In the genomic region with DNA sequence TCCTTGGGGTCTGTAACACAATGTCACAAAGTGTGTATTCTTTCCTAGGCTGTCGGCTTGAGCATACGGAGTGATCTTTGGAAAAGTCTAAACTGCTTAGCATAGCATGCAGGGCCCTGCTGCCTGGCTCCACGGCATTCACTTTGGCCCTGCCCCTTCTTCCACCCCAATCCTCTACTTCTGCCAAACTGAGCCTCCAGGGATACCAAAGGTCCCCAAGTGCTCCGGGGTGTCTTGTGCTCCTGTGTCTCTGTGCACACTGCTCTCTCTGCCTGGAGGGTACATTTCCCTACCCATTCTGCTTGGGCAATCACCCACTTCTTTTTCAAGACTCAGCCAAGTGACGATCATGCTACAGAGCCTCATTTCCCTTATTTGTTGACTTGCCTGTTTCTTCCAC, we compare ENCODE assay signal across 2 cellular contexts.
TF ChIP-seq lines count a peak whose summit lies in the region.

No MANE protein-coding gene starts in this region.

TF ChIP-seq in SK-N-SH, 30 proteins besides CTCF, POLR2A, EP300 and RAD21:
- no peak for TF ChIP-seq TCF12 (IDR thresholded peaks at IDR 0.05)
- TF ChIP-seq NRF1 (IDR thresholded peaks at IDR 0.05; ENCODE audit: low read depth, low read length), result no peak
- no peak for TF ChIP-seq MEF2A (IDR thresholded peaks at IDR 0.05; ENCODE audit: borderline replicate concordance, low read depth)

TF ChIP-seq in SK-N-SH treated with all-trans-retinoic acid at 6 μM for 48 hours, 23 proteins besides CTCF, POLR2A, EP300 and RAD21:
- TF ChIP-seq ZNF565 (CRISPR knock-in tag; conservative IDR thresholded peaks at IDR 0.05; ENCODE audit: low read depth), result no peak
- no peak for TF ChIP-seq CSDC2 (CRISPR knock-in tag; IDR thresholded peaks at IDR 0.05)
- no peak for TF ChIP-seq ZFP30 (CRISPR knock-in tag; IDR thresholded peaks at IDR 0.05)
- no peak for TF ChIP-seq ZNF8 (CRISPR knock-in tag; IDR thresholded peaks at IDR 0.05)
- TF ChIP-seq ZFP3 (CRISPR knock-in tag; IDR thresholded peaks at IDR 0.05), result no peak
- TF ChIP-seq, protein P1, sequence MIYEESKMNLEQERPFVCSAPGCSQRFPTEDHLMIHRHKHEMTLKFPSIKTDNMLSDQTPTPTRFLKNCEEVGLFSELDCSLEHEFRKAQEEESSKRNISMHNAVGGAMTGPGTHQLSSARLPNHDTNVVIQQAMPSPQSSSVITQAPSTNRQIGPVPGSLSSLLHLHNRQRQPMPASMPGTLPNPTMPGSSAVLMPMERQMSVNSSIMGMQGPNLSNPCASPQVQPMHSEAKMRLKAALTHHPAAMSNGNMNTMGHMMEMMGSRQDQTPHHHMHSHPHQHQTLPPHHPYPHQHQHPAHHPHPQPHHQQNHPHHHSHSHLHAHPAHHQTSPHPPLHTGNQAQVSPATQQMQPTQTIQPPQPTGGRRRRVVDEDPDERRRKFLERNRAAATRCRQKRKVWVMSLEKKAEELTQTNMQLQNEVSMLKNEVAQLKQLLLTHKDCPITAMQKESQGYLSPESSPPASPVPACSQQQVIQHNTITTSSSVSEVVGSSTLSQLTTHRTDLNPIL (CRISPR knock-in tag; IDR thresholded peaks at IDR 0.05; ENCODE audit: low read depth), result no peak
- TF ChIP-seq ESRRG (CRISPR knock-in tag; IDR thresholded peaks at IDR 0.05), result no peak
- TF ChIP-seq, protein P2, sequence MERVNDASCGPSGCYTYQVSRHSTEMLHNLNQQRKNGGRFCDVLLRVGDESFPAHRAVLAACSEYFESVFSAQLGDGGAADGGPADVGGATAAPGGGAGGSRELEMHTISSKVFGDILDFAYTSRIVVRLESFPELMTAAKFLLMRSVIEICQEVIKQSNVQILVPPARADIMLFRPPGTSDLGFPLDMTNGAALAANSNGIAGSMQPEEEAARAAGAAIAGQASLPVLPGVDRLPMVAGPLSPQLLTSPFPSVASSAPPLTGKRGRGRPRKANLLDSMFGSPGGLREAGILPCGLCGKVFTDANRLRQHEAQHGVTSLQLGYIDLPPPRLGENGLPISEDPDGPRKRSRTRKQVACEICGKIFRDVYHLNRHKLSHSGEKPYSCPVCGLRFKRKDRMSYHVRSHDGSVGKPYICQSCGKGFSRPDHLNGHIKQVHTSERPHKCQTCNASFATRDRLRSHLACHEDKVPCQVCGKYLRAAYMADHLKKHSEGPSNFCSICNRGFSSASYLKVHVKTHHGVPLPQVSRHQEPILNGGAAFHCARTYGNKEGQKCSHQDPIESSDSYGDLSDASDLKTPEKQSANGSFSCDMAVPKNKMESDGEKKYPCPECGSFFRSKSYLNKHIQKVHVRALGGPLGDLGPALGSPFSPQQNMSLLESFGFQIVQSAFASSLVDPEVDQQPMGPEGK (CRISPR knock-in tag; IDR thresholded peaks at IDR 0.05; ENCODE audit: borderline replicate concordance), result no peak
- TF ChIP-seq ISL1 (CRISPR knock-in tag; IDR thresholded peaks at IDR 0.05), result no peak
- no peak for TF ChIP-seq SNAI2 (CRISPR knock-in tag; IDR thresholded peaks at IDR 0.05)
- TF ChIP-seq TCF4 (CRISPR knock-in tag; IDR thresholded peaks at IDR 0.05; ENCODE audit: borderline replicate concordance), result no peak
- no peak for TF ChIP-seq RARB (CRISPR knock-in tag; IDR thresholded peaks at IDR 0.05)
- TF ChIP-seq, protein P3, sequence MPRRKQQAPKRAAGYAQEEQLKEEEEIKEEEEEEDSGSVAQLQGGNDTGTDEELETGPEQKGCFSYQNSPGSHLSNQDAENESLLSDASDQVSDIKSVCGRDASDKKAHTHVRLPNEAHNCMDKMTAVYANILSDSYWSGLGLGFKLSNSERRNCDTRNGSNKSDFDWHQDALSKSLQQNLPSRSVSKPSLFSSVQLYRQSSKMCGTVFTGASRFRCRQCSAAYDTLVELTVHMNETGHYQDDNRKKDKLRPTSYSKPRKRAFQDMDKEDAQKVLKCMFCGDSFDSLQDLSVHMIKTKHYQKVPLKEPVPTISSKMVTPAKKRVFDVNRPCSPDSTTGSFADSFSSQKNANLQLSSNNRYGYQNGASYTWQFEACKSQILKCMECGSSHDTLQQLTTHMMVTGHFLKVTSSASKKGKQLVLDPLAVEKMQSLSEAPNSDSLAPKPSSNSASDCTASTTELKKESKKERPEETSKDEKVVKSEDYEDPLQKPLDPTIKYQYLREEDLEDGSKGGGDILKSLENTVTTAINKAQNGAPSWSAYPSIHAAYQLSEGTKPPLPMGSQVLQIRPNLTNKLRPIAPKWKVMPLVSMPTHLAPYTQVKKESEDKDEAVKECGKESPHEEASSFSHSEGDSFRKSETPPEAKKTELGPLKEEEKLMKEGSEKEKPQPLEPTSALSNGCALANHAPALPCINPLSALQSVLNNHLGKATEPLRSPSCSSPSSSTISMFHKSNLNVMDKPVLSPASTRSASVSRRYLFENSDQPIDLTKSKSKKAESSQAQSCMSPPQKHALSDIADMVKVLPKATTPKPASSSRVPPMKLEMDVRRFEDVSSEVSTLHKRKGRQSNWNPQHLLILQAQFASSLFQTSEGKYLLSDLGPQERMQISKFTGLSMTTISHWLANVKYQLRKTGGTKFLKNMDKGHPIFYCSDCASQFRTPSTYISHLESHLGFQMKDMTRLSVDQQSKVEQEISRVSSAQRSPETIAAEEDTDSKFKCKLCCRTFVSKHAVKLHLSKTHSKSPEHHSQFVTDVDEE (CRISPR knock-in tag; IDR thresholded peaks at IDR 0.05), result no peak
- no peak for TF ChIP-seq ARNTL (CRISPR knock-in tag; IDR thresholded peaks at IDR 0.05; ENCODE audit: borderline replicate concordance, low read depth)
- TF ChIP-seq, protein P4, sequence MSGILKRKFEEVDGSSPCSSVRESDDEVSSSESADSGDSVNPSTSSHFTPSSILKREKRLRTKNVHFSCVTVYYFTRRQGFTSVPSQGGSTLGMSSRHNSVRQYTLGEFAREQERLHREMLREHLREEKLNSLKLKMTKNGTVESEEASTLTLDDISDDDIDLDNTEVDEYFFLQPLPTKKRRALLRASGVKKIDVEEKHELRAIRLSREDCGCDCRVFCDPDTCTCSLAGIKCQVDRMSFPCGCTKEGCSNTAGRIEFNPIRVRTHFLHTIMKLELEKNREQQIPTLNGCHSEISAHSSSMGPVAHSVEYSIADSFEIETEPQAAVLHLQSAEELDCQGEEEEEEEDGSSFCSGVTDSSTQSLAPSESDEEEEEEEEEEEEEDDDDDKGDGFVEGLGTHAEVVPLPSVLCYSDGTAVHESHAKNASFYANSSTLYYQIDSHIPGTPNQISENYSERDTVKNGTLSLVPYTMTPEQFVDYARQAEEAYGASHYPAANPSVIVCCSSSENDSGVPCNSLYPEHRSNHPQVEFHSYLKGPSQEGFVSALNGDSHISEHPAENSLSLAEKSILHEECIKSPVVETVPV (CRISPR knock-in tag; IDR thresholded peaks at IDR 0.05), result no peak
TF ChIP-seq in SK-N-SH treated with all-trans-retinoic acid at 6 μM for 48 hours: peak in this region for 0.
